In the genomic region with DNA sequence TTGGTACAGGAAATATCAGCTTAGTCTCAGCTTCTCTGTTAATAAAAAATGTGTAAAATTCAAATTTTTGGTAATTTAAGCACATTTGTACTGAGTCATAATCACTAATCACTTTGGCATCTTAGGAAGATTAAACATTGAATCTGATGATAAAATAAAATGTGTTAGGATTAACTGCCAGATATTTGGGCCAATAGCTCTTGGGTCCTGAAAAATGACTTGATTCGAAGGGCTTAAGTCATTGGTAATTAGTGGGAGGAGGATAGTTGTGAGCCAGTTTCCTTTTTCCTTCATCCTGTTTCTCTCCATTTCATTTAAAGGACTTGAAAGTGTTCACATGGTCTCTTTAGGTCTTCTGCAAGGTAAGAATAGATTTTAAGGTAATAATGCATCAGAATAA, we compare ENCODE assay signal across 18 cellular contexts.
"Had no signal": no experiment of that assay in that cellular context is flagged by ENCODE, and none has a peak within 500 bp of the region (broad histone marks: within the 10 kb centered on the region; RNA-seq: fewer than 3 reads in every experiment).

No MANE protein-coding gene starts in this region.

- H3K9me3 ChIP-seq: breast epithelium, neutrophil, suprapubic skin had no signal

- DNase-seq: activated CD4-positive, alpha-beta T cell treated with anti-CD3 and anti-CD28 coated beads, Interleukin-2, amount 50 U/mL, for 4 hours; activated CD4-positive, CD25-positive, alpha-beta regulatory T cell treated with anti-CD3 and anti-CD28 coated beads, Interleukin-2, amount 50 U/mL, for 72 hours; activated naive CD4-positive, alpha-beta T cell treated with anti-CD3 and anti-CD28 coated beads for 36 hours; activated naive CD8-positive, alpha-beta T cell treated with anti-CD3 and anti-CD28 coated beads, Interleukin-2, amount 50 U/mL, for 24 hours; aorta; kidney; mesenchymal stem cell; naive thymus-derived CD8-positive, alpha-beta T cell; right cardiac atrium; small intestine; stimulated activated naive CD8-positive, alpha-beta T cell treated with anti-CD3 and anti-CD28 coated beads, Interleukin-15, Interleukin-2, amounts not matched to agents 100 U/mL and 50 U/mL, for 24 hours; trophoblast cell had no signal

- H3K27me3 ChIP-seq: breast epithelium, hepatocyte, neutrophil, suprapubic skin had no signal

- H3K36me3 ChIP-seq: breast epithelium, neutrophil, suprapubic skin had no signal

- ATAC-seq: activated naive CD8-positive, alpha-beta T cell treated with anti-CD3 and anti-CD28 coated beads, Interleukin-2, amount 50 U/mL, for 24 hours; activated T-helper 17 cell treated with anti-CD3 and anti-CD28 coated beads, Interleukin-2, amount 50 U/mL, for 72 hours; naive thymus-derived CD8-positive, alpha-beta T cell; right cardiac atrium; stimulated activated naive CD8-positive, alpha-beta T cell treated with anti-CD3 and anti-CD28 coated beads, Interleukin-15, Interleukin-2, amounts not matched to agents 100 U/mL and 50 U/mL, for 24 hours had no signal

- H3K4me3 ChIP-seq: breast epithelium, hepatocyte, suprapubic skin had no signal

- H3K27ac ChIP-seq: breast epithelium, epithelial cell of prostate, hepatocyte, neutrophil, suprapubic skin had no signal

- H3K4me1 ChIP-seq: breast epithelium, suprapubic skin had no signal

- H2AFZ ChIP-seq: hepatocyte had no signal

- H3K79me2 ChIP-seq: hepatocyte had no signal

- H3K4me2 ChIP-seq: hepatocyte had no signal
